8 cellular contexts compared by ENCODE assay signal in the genomic region with DNA sequence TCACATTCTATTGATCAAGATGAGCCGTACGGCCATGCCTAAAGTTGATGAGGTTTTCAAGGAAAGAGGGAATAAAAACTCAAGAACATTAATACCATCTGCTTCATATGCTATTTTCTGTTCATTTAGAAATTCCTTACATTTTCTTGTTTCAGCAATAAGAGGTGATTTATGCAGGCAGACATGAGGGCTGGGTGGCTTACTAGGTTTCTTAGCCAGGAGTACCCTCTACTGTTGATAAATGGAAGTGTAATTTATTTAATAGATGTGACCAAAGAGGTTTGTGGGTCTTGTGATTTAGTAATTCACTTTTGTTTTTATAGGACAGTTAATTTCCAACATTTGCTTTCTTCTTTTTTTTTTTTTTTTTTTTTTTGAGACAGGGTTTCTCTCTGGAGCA. TPM values are rescaled to one million over a fixed set of nuclear protein-coding genes. Genes with fewer than 3 reads are reported as not detected.
DNase-seq lines count a peak whose midpoint lies in the region; ATAC-seq lines count a peak whose summit lies in the region.

No MANE protein-coding gene starts in this region.

- ATAC-seq in HG03571 (IDR thresholded peaks at IDR 0.05; ENCODE audit: unreplicated experiment) = no peak
- ATAC-seq in HG03565 (IDR thresholded peaks at IDR 0.05; ENCODE audit: unreplicated experiment) = no peak

- peak; percentile 0 for DNase-seq in DMS114 treated with DMSO at 0.1 percent for 48 hours (lab: John Stamatoyannopoulos, UW; ENCODE audit: unreplicated experiment)
- peak; percentile 48 for DNase-seq in H7
- peak; percentile 17 to 57 for DNase-seq in NCI-H524 (lab: John Stamatoyannopoulos, UW)
- DNase-seq in cerebellar cortex (ENCODE audit: low spot score) = peak; percentile 22
- DNase-seq in midbrain (lab: John Stamatoyannopoulos, UW) = peak; percentile 4
- DNase-seq in SK-N-DZ (ENCODE audit: low spot score) = no peak

- H3K36me3 ChIP-seq in H7 (replicated peaks; ENCODE audit: control insufficient read depth, insufficient read depth, low read length) = no peaks in the 10 kb centered on the region

- no peak overlapping the region for H3K4me3 ChIP-seq in H7 (ENCODE audit: insufficient read depth, low read depth, low read length)

- no peaks in the 10 kb centered on the region; the same call in 1 of the 2 replicates for H3K27me3 ChIP-seq in H7 (ENCODE audit: control insufficient read depth, insufficient read depth, low read length)

RNA-seq across cellular contexts. Expression of a gene that starts 6.4 kb away (rescaled TPM):
- total RNA-seq in H7 (2014; rRNA removed; shearing (Covaris generic)) = not detected in 2 replicates
- polyA plus RNA-seq in SK-N-DZ (2014; cell fraction: cytosol; rRNA removed) = not detected in 2 replicates
- not detected in 2 replicates for polyA plus RNA-seq in SK-N-DZ (2014; cell fraction: nucleus; rRNA removed)

RNA-seq across cellular contexts. Expression of a gene that starts 35.6 kb away (rescaled TPM):
- total RNA-seq in H7 (2014; rRNA removed; shearing (Covaris generic)) = 10.5 and 12.5 TPM in 2 replicates
- polyA plus RNA-seq in SK-N-DZ (2014; cell fraction: cytosol; rRNA removed) = 16.3 and 19.3 TPM in 2 replicates
- polyA plus RNA-seq in SK-N-DZ (2014; cell fraction: nucleus; rRNA removed) = 32.4 and 33.4 TPM in 2 replicates

RNA-seq across cellular contexts. Expression of a gene that starts 45.3 kb away (rescaled TPM):
- 8.2 and 8.4 TPM in 2 replicates for total RNA-seq in H7 (2014; rRNA removed; shearing (Covaris generic))
- 7.7 and 12.1 TPM in 2 replicates for polyA plus RNA-seq in SK-N-DZ (2014; cell fraction: cytosol; rRNA removed)
- 5.5 and 12.9 TPM in 2 replicates for polyA plus RNA-seq in SK-N-DZ (2014; cell fraction: nucleus; rRNA removed)
